In genomic region chr5:173010547-173011464, GRCh38 we compare ENCODE assay signal across 9 cellular contexts. TPM values are rescaled to one million over a fixed set of nuclear protein-coding genes. Genes with fewer than 3 reads are reported as not detected.
DNase-seq lines count a peak whose midpoint lies in the region; ATAC-seq, FAIRE-seq and TF ChIP-seq lines count a peak whose summit lies in the region.
"Had no signal": no experiment of that assay in that cellular context is flagged by ENCODE, and none has a peak within 500 bp of the region (broad histone marks: within the 10 kb centered on the region; RNA-seq: fewer than 3 reads in every experiment).

No MANE protein-coding gene starts in this region.

- 57% methylated on average over 11 of the region's 11 CpGs for WGBS in right cardiac atrium

- peaks cover 6% of the 10 kb centered on the region for H3K4me1 ChIP-seq in right cardiac atrium (ENCODE audit: control insufficient read depth, insufficient read depth, low read length)

- H3K36me3 ChIP-seq in GM06990 (ENCODE audit: control insufficient read depth, insufficient read depth, low read length): peaks cover 1% of the 10 kb centered on the region; the same call in 1 of the 2 replicates

- no peaks in the 10 kb centered on the region for H3K9me3 ChIP-seq in right cardiac atrium (ENCODE audit: control insufficient read depth, low read length)

- peak; percentile 5 for TF ChIP-seq CTCF in GM06990 (IDR thresholded peaks at IDR 0.05; ENCODE audit: insufficient read depth, low read length, poor library complexity, severe bottlenecking)

- DNase-seq in GM06990 (ENCODE audit: extremely low read depth, insufficient read length) (no peak), astrocyte of the hippocampus (ENCODE audit: low read depth, low spot score) (peak; percentile 34), right cardiac atrium (peak; percentile 55 to 82 (median 75)), putamen (ENCODE audit: low spot score) (peak; percentile 38), NCI-H1048 (lab: John Stamatoyannopoulos, UW) (no peak), RCC 7860 (ENCODE audit: low spot score) (no peak), GM12891 (ENCODE audit: insufficient read length, low spot score) (no peak), T-helper 9 cell (no peak)

- intact Hi-C loops in right cardiac atrium (cut with DNase I): no loop called here

- peak; percentile 86 for ATAC-seq in right cardiac atrium

- H3K4me3 ChIP-seq in GM06990 (replicated peaks; ENCODE audit: low read depth, low read length) (no peak overlapping the region), right cardiac atrium (ENCODE audit: low read length) (no peak overlapping the region)
- H3K4me3 ChIP-seq: SK-N-MC had no signal

- no peaks in the 10 kb centered on the region for H3K27me3 ChIP-seq in GM06990 (replicated peaks; ENCODE audit: control insufficient read depth, insufficient read depth, low read length)
- no peaks in the 10 kb centered on the region for H3K27me3 ChIP-seq in right cardiac atrium (ENCODE audit: control insufficient read depth, insufficient read depth)

- H3K27ac ChIP-seq in right cardiac atrium (ENCODE audit: low read length): no peak overlapping the region
- H3K27ac ChIP-seq: SK-N-MC had no signal

- FAIRE-seq in RCC 7860 (lab: Jason Lieb, UNC) (no peak), GM12891 (lab: Jason Lieb, UNC) (no peak)

- no peak for TF ChIP-seq POLR2A in GM12891 (IDR thresholded peaks at IDR 0.05; ENCODE audit: low read depth, low read length)

TF ChIP-seq in GM12891, 5 proteins besides CTCF, POLR2A, EP300 and RAD21:
- TF ChIP-seq POU2F2 (IDR thresholded peaks at IDR 0.05; ENCODE audit: low read depth, low read length): no peak
- TF ChIP-seq SPI1 (IDR thresholded peaks at IDR 0.05; ENCODE audit: low read depth, low read length): no peak
- no peak for TF ChIP-seq PAX5 (IDR thresholded peaks at IDR 0.05; ENCODE audit: insufficient read depth, low read length, severe bottlenecking)
- no peak for TF ChIP-seq POLR2AphosphoS5 (IDR thresholded peaks at IDR 0.05; ENCODE audit: low read depth, low read length)

RNA-seq across cellular contexts. Expression of gene ATP6V0E1, which starts 27.2 kb away (rescaled TPM):
- 100 to 1,000 TPM; 200 to 243 (median 211) TPM for total RNA-seq in right cardiac atrium
- 350 TPM for polyA plus RNA-seq in right cardiac atrium
- polyA plus RNA-seq in GM12891 (2012; ENCODE audit: low read depth, missing spikeins): 228 TPM

RNA-seq across cellular contexts. Expression of gene CREBRF, which starts 45.3 kb away (rescaled TPM):
- 10 to 100 TPM; 14.7 to 29.7 (median 26.2) TPM for total RNA-seq in right cardiac atrium
- 6.9 TPM for polyA plus RNA-seq in right cardiac atrium
- 6.2 TPM for polyA plus RNA-seq in GM12891 (2012; ENCODE audit: low read depth, missing spikeins)

RNA-seq across cellular contexts. Expression of gene RPL26L1, which starts 51.6 kb away (rescaled TPM):
- 10 to 100 TPM; 20.2 to 28.9 (median 25.3) TPM for total RNA-seq in right cardiac atrium
- 58.8 TPM for polyA plus RNA-seq in right cardiac atrium
- 64.5 TPM for polyA plus RNA-seq in GM12891 (2012; ENCODE audit: low read depth, missing spikeins)

Comparison
In these comparisons a context has a peak if more than half of its experiments do, and no peak if none do; other contexts are left out.
1. DNase-seq: peak in astrocyte of the hippocampus (single experiment), right cardiac atrium (3 of 3) and putamen (single experiment); none in GM06990 (single experiment), NCI-H1048 (single experiment), RCC 7860 (single experiment), GM12891 (single experiment) and T-helper 9 cell (single experiment).